In genomic region chr14:80211143-80212024, GRCh38 we compare ENCODE assay signal across 9 cellular contexts. TPM values are rescaled to one million over a fixed set of nuclear protein-coding genes. Genes with fewer than 3 reads are reported as not detected.
DNase-seq lines count a peak whose midpoint lies in the region; ATAC-seq and TF ChIP-seq lines count a peak whose summit lies in the region.
"Had no signal": no experiment of that assay in that cellular context is flagged by ENCODE, and none has a peak within 500 bp of the region (broad histone marks: within the 10 kb centered on the region; RNA-seq: fewer than 3 reads in every experiment).

Gene DIO2, minus strand, starts transcription at chr14:80211504. Its CDS starts 32 bp downstream, at chr14:80211472.

- peaks cover 54% of the 10 kb centered on the region for H3K4me1 Mint-ChIP-seq in osteocyte (ENCODE audit: unreplicated experiment)
- peaks cover 6% of the 10 kb centered on the region for H3K4me1 Mint-ChIP-seq in stimulated activated memory B cell treated with anti-CD40 and anti-IgM and Interleukin-4, amounts not matched to agents 10 μg/mL and 1 μg/mL and 100 μg/mL, for 72 hours

- H3K4me3 ChIP-seq in PC-3 (ENCODE audit: low read length) (peak within 1 kb of the TSS; percentile 46), fibroblast of mammary gland (ENCODE audit: control insufficient read depth, low read depth, low read length) (peak within 1 kb of the TSS; percentile 38)

- H2AFZ ChIP-seq in PC-3 (ENCODE audit: low read length): peak within 1 kb of the TSS; percentile 59

- H3K4me3 Mint-ChIP-seq in osteocyte (ENCODE audit: unreplicated experiment): peak within 1 kb of the TSS; percentile 81
- no peak within 1 kb of the TSS for H3K4me3 Mint-ChIP-seq in stimulated activated memory B cell treated with anti-CD40 and anti-IgM and Interleukin-4, amounts not matched to agents 10 μg/mL and 1 μg/mL and 100 μg/mL, for 72 hours

- H3K9me2 ChIP-seq in PC-3 (replicated peaks; ENCODE audit: low read length): no peaks in the 10 kb centered on the region

- no peak within 1 kb of the TSS for H3K27ac ChIP-seq in PC-3 (ENCODE audit: low read length)

- ATAC-seq in PC-3: no peak
- ATAC-seq in stimulated activated memory B cell treated with anti-CD40 and anti-IgM and Interleukin-4, amounts not matched to agents 10 μg/mL and 1 μg/mL and 100 μg/mL, for 72 hours: no peak

- POLR2A ChIA-PET in PC-3 (lab: Charles Lee; ENCODE audit: unreplicated experiment): no interaction called here

- peaks cover 21% of the 10 kb centered on the region for H3K4me1 ChIP-seq in PC-3 (ENCODE audit: insufficient read depth, low read length)

- H3K9me3 ChIP-seq in PC-3 (ENCODE audit: low read length): no peaks in the 10 kb centered on the region

- no peaks in the 10 kb centered on the region for H3K27me3 ChIP-seq in PC-3 (ENCODE audit: low read length)

- no peaks in the 10 kb centered on the region for H3K9me3 Mint-ChIP-seq in osteocyte (ENCODE audit: unreplicated experiment)
- no peaks in the 10 kb centered on the region for H3K9me3 Mint-ChIP-seq in stimulated activated memory B cell treated with anti-CD40 and anti-IgM and Interleukin-4, amounts not matched to agents 10 μg/mL and 1 μg/mL and 100 μg/mL, for 72 hours

- peak within 1 kb of the TSS; percentile 25; the same call in 1 of the 2 replicates for H3K9ac ChIP-seq in PC-3 (ENCODE audit: low read length)

- CTCF ChIA-PET in PC-3 (lab: Charles Lee): no interaction called here

- H4K20me1 ChIP-seq in PC-3 (ENCODE audit: low read length): no peaks in the 10 kb centered on the region

- peak within 1 kb of the TSS; percentile 83 for H3K27ac Mint-ChIP-seq in osteocyte (ENCODE audit: unreplicated experiment)
- H3K27ac Mint-ChIP-seq in stimulated activated memory B cell treated with anti-CD40 and anti-IgM and Interleukin-4, amounts not matched to agents 10 μg/mL and 1 μg/mL and 100 μg/mL, for 72 hours: no peak within 1 kb of the TSS

- peak within 1 kb of the TSS; percentile 56 for H3K4me2 ChIP-seq in PC-3 (ENCODE audit: low read length)

- no TSS peak for BruUV-seq in PC-3 (replicated peaks; lab: Mats Ljungman, UMichigan)

- no peaks in the 10 kb centered on the region for H3K36me3 ChIP-seq in PC-3 (ENCODE audit: low read depth, low read length)

- no peaks in the 10 kb centered on the region for H3K79me2 ChIP-seq in PC-3 (ENCODE audit: low read length)

- TF ChIP-seq CTCF in PC-3 (conservative IDR thresholded peaks at IDR 0.05; ENCODE audit: low read depth, low read length) (no peak), fibroblast of mammary gland (conservative IDR thresholded peaks at IDR 0.05; ENCODE audit: control insufficient read depth, insufficient read depth, low read depth, low read length) (no peak), osteocyte (IDR thresholded peaks at IDR 0.05) (no peak)

- intact Hi-C loops in PC-3 (cut with micrococcal nuclease): loop anchor here (2.0 to 10.0 kb wide), 2 partner anchors 143 to 155 kb away; no protein-coding TSS in a partner anchor

- H3F3A ChIP-seq in PC-3 (ENCODE audit: low read length, unreplicated experiment): no peaks in the 10 kb centered on the region

- peaks cover 13% of the 10 kb centered on the region for H3K36me3 Mint-ChIP-seq in osteocyte (ENCODE audit: unreplicated experiment)
- no peaks in the 10 kb centered on the region for H3K36me3 Mint-ChIP-seq in stimulated activated memory B cell treated with anti-CD40 and anti-IgM and Interleukin-4, amounts not matched to agents 10 μg/mL and 1 μg/mL and 100 μg/mL, for 72 hours

- DNase-seq in AG20443 (ENCODE audit: low spot score) (peak; percentile 65), PC-3 (no peak), fibroblast of mammary gland (ENCODE audit: low read depth) (peak; percentile 62), osteocyte (ENCODE audit: extremely low spot score, unreplicated experiment) (no peak), HPDE6-E6E7 (ENCODE audit: extremely low spot score) (no peak), NCI-H187 (lab: John Stamatoyannopoulos, UW) (no peak)
- no peak for DNase-seq in activated CD4-positive, alpha-beta T cell treated with anti-CD3 and anti-CD28 coated beads, Interleukin-2, amount 50 U/mL, for 4 hours
- DNase-seq: activated CD4-positive, CD25-positive, alpha-beta regulatory T cell treated with anti-CD3 and anti-CD28 coated beads, Interleukin-2, amount 50 U/mL, for 72 hours had no signal

- H3K27me3 Mint-ChIP-seq in osteocyte (ENCODE audit: unreplicated experiment): no peaks in the 10 kb centered on the region
- H3K27me3 Mint-ChIP-seq in stimulated activated memory B cell treated with anti-CD40 and anti-IgM and Interleukin-4, amounts not matched to agents 10 μg/mL and 1 μg/mL and 100 μg/mL, for 72 hours: no peaks in the 10 kb centered on the region

RNA-seq across cellular contexts. Expression of gene DIO2, which starts in this region (rescaled TPM):
- total RNA-seq in PC-3 (2014; rRNA removed) (2.0 and 6.6 TPM in 2 replicates), osteocyte (240 and 244 TPM in 2 replicates)

Comparison
In these comparisons a context has a peak if more than half of its experiments do, and no peak if none do; other contexts are left out.
1. RNA of gene DIO2 (total RNA-seq): 240 to 244 TPM in osteocyte; 2.0 to 6.6 TPM in PC-3; every median in the first group is over 10 times any median in the second.
2. DNase-seq: peak in AG20443 (single experiment) and fibroblast of mammary gland (single experiment); none in PC-3 (single experiment), osteocyte (single experiment), HPDE6-E6E7 (single experiment), activated CD4-positive, alpha-beta T cell treated with anti-CD3 and anti-CD28 coated beads, Interleukin-2, amount 50 U/mL, for 4 hours (0 of 2) and NCI-H187 (0 of 2).